Comparison of ENCODE assay signal across 12 cellular contexts in the genomic region with DNA sequence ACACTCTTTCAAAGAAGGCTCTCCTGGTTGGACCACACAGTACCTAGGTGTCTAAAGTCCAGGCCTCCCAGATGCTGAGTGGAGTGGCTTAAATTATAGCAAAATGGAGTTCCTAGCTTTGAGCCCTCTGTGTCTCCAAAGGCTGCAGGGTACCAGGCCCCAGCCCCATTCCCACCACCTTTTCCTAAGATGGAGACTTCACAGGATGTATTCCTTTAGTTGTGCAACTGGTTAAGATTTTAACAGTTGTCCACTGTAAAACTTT. TPM values are rescaled to one million over a fixed set of nuclear protein-coding genes. Genes with fewer than 3 reads are reported as not detected.
A peak's percentile ranks its signal among the peaks of the same experiment; 100 is the strongest.
DNase-seq lines count a peak whose midpoint lies in the region; ATAC-seq and TF ChIP-seq lines count a peak whose summit lies in the region.
"Had no signal": no experiment of that assay in that cellular context is flagged by ENCODE, and none has a peak within 500 bp of the region (broad histone marks: within the 10 kb centered on the region; RNA-seq: fewer than 3 reads in every experiment).

No MANE protein-coding gene starts in this region.

- H3K9me3 ChIP-seq in H9 (ENCODE audit: control insufficient read depth, low read depth, low read length) (no peaks in the 10 kb centered on the region), Peyer's patch (no peaks in the 10 kb centered on the region), gastroesophageal sphincter (no peaks in the 10 kb centered on the region), skeletal muscle tissue (ENCODE audit: control insufficient read depth in 3 of 3, low read length in 3 of 3) (no peaks in the 10 kb centered on the region)
- H3K9me3 ChIP-seq: mucosa of descending colon had no signal

- no peaks in the 10 kb centered on the region for H4K20me1 ChIP-seq in H9 (ENCODE audit: control insufficient read depth, insufficient read depth, insufficient read length)

- TF ChIP-seq CTCF in H9 (conservative IDR thresholded peaks at IDR 0.05) (no peak), Peyer's patch (IDR thresholded peaks at IDR 0.05) (no peak), gastroesophageal sphincter (IDR thresholded peaks at IDR 0.05) (no peak)

- peaks cover 17% of the 10 kb centered on the region for H3K23me2 ChIP-seq in H9 (ENCODE audit: insufficient read length, low read depth, low read length, poor library complexity, severe bottlenecking)

- H3K4ac ChIP-seq in H9 (ENCODE audit: low read depth, low read length): no peak overlapping the region

- H2BK120ac ChIP-seq in H9 (ENCODE audit: low read depth, low read length, poor library complexity, severe bottlenecking): no peak overlapping the region

- H3K79me1 ChIP-seq in H9 (ENCODE audit: insufficient read depth, low read depth, low read length, poor library complexity, severe bottlenecking): peaks cover 6% of the 10 kb centered on the region

- H3K36me3 ChIP-seq in Peyer's patch (peaks cover 0 to 25% (median 0%) of the 10 kb centered on the region in 3 donors), gastroesophageal sphincter (peaks cover 0 to 8% of the 10 kb centered on the region in 2 donors), skeletal muscle tissue (ENCODE audit: control insufficient read depth in 3 of 3, insufficient read depth in 3 of 3, low read length in 3 of 3) (peaks cover 9 to 26% (median 15%) of the 10 kb centered on the region in 3 donors)

- H2AK5ac ChIP-seq in H9 (ENCODE audit: insufficient read length, low read length): no peak overlapping the region

- H3K14ac ChIP-seq in H9 (ENCODE audit: insufficient read depth, low read length): no peak overlapping the region

- no peak overlapping the region for H2BK5ac ChIP-seq in H9 (ENCODE audit: insufficient read length, low read length)

- H3K27ac ChIP-seq in H9 (ENCODE audit: insufficient read length, low read depth, low read length) (no peak overlapping the region), Peyer's patch (peak overlapping the region in 3 of 4 donors; percentile 31 to 99 (median 35)), gastroesophageal sphincter (peak overlapping the region in 3 of 4 donors; percentile 67 to 98 (median 93)), skeletal muscle tissue (ENCODE audit: low read depth, low read length) (peak overlapping the region; percentile 80)
- H3K27ac ChIP-seq: SK-N-MC had no signal

- no peak overlapping the region for H4K91ac ChIP-seq in H9 (ENCODE audit: insufficient read length, low read depth, low read length)

- H3K56ac ChIP-seq in H9 (ENCODE audit: insufficient read length, low read depth, low read length): no peak overlapping the region

- no peak overlapping the region for H2BK20ac ChIP-seq in H9 (ENCODE audit: low read depth, low read length, poor library complexity, severe bottlenecking)

- no peak overlapping the region for H3T11ph ChIP-seq in H9 (ENCODE audit: low read length)

- peak overlapping the region in 2 of 4 donors; percentile 86 to 96 for H3K4me3 ChIP-seq in Peyer's patch
- peak overlapping the region in 1 of 2 donors; percentile 97 for H3K4me3 ChIP-seq in gastroesophageal sphincter
- H3K4me3 ChIP-seq in skeletal muscle tissue (ENCODE audit: low read length in 3 of 3): peak overlapping the region in 2 of 3 donors; percentile 20 to 35
- H3K4me3 ChIP-seq: mucosa of descending colon had no signal

- TF ChIP-seq EP300 in gastroesophageal sphincter (IDR thresholded peaks at IDR 0.05): no peak

- H3K36me3 Mint-ChIP-seq in H9 (ENCODE audit: insufficient read depth in 1 of 3, low read depth in 3 of 3): peaks cover 51 to 83% (median 60%) of the 10 kb centered on the region in 3 experiments
- peaks cover 68% of the 10 kb centered on the region for H3K36me3 Mint-ChIP-seq in activated CD8-positive, alpha-beta memory T cell treated with anti-CD3 and anti-CD28 coated beads, Interleukin-2, amount 10 ng/mL, durations not matched to agents 7 days and 5 days

- no peak overlapping the region for H2BK15ac ChIP-seq in H9 (ENCODE audit: low read depth, low read length)

- H3K4me1 ChIP-seq in H9 (ENCODE audit: insufficient read depth, low read length) (peaks cover 12% of the 10 kb centered on the region; the same call in 1 of the 2 replicates), Peyer's patch (peaks cover 9 to 67% (median 45%) of the 10 kb centered on the region in 4 donors), gastroesophageal sphincter (peaks cover 14 to 75% (median 56%) of the 10 kb centered on the region in 3 donors), skeletal muscle tissue (ENCODE audit: control insufficient read depth in 3 of 3, insufficient read depth in 3 of 3, low read length in 3 of 3) (peaks cover 68 to 82% (median 71%) of the 10 kb centered on the region in 3 donors)

- H3K4me2 ChIP-seq in H9 (ENCODE audit: insufficient read depth, insufficient read length, low read length): no peak overlapping the region

- DNase-seq in H9 (no peak), Peyer's patch (no peak)
- DNase-seq in activated CD8-positive, alpha-beta memory T cell treated with anti-CD3 and anti-CD28 coated beads, Interleukin-2, amount 10 ng/mL, durations not matched to agents 7 days and 5 days: no peak
- DNase-seq in activated CD4-positive, alpha-beta T cell treated with anti-CD3 and anti-CD28 coated beads for 48 hours: no peak
- no peak for DNase-seq in activated CD4-positive, alpha-beta T cell treated with anti-CD3 and anti-CD28 coated beads for 1 hour
- DNase-seq: activated T-cell treated with anti-CD3 and anti-CD28 coated beads, Interleukin-2, amount 50 U/mL, for 1 hour; mucosa of descending colon; NCI-H2171 treated with DMSO at 0.1 percent for 48 hours had no signal

- no peaks in the 10 kb centered on the region for H3K27me3 ChIP-seq in H9 (ENCODE audit: insufficient read depth, low read length)
- H3K27me3 ChIP-seq in Peyer's patch: no peaks in the 10 kb centered on the region
- no peaks in the 10 kb centered on the region for H3K27me3 ChIP-seq in gastroesophageal sphincter
- H3K27me3 ChIP-seq in skeletal muscle tissue (ENCODE audit: control insufficient read depth in 3 of 3, insufficient read depth in 3 of 3, low read length in 3 of 3): no peaks in the 10 kb centered on the region

- no peak overlapping the region for H4K8ac ChIP-seq in H9 (replicated peaks; ENCODE audit: insufficient read length, low read depth, low read length)

- peaks cover 74 to 81% of the 10 kb centered on the region in 2 experiments for H3K4me1 Mint-ChIP-seq in H9
- peaks cover 74% of the 10 kb centered on the region for H3K4me1 Mint-ChIP-seq in activated CD8-positive, alpha-beta memory T cell treated with anti-CD3 and anti-CD28 coated beads, Interleukin-2, amount 10 ng/mL, durations not matched to agents 7 days and 5 days

- H3K27me3 Mint-ChIP-seq in H9 (ENCODE audit: low read depth): peaks cover 8% of the 10 kb centered on the region
- H3K27me3 Mint-ChIP-seq in activated CD8-positive, alpha-beta memory T cell treated with anti-CD3 and anti-CD28 coated beads, Interleukin-2, amount 10 ng/mL, durations not matched to agents 7 days and 5 days: no peaks in the 10 kb centered on the region

- no peak overlapping the region for H3K18ac ChIP-seq in H9 (ENCODE audit: insufficient read length, low read depth, low read length)

- H3K23ac ChIP-seq in H9 (ENCODE audit: insufficient read length, low read depth, low read length): no peak overlapping the region

- peaks cover 87% of the 10 kb centered on the region for H3K79me2 ChIP-seq in H9 (ENCODE audit: insufficient read depth, low read length)

- no peak overlapping the region for H2AFZ ChIP-seq in H9 (ENCODE audit: low read length)

- H3K9ac ChIP-seq in H9 (ENCODE audit: extremely low read depth, insufficient read length, low read length): no peak overlapping the region
- peak overlapping the region in 1 of 3 donors; percentile 96 for H3K9ac ChIP-seq in skeletal muscle tissue (ENCODE audit: low read depth in 1 of 3, low read length in 3 of 3)

- no peak overlapping the region for H2BK12ac ChIP-seq in H9 (ENCODE audit: insufficient read length, low read depth, low read length)

- H3K9me3 Mint-ChIP-seq in H9: peaks cover 0 to 2% of the 10 kb centered on the region in 2 experiments; a peak in 1 of 5 replicates
- H3K9me3 Mint-ChIP-seq in activated CD8-positive, alpha-beta memory T cell treated with anti-CD3 and anti-CD28 coated beads, Interleukin-2, amount 10 ng/mL, durations not matched to agents 7 days and 5 days (ENCODE audit: low read depth): no peaks in the 10 kb centered on the region

- H3K27ac Mint-ChIP-seq in H9: no peak overlapping the region
- H3K27ac Mint-ChIP-seq in activated CD8-positive, alpha-beta memory T cell treated with anti-CD3 and anti-CD28 coated beads, Interleukin-2, amount 10 ng/mL, durations not matched to agents 7 days and 5 days: no peak overlapping the region

- ATAC-seq in gastroesophageal sphincter: no peak
- ATAC-seq in activated CD8-positive, alpha-beta memory T cell treated with anti-CD3 and anti-CD28 coated beads, Interleukin-2, amount 10 ng/mL, durations not matched to agents 7 days and 5 days: no peak
- ATAC-seq in HG03280 (IDR thresholded peaks at IDR 0.05; ENCODE audit: unreplicated experiment): no peak
- ATAC-seq: mucosa of descending colon had no signal

- H3K4me3 Mint-ChIP-seq in H9: peak overlapping the region; percentile 96 to 100
- no peak overlapping the region for H3K4me3 Mint-ChIP-seq in activated CD8-positive, alpha-beta memory T cell treated with anti-CD3 and anti-CD28 coated beads, Interleukin-2, amount 10 ng/mL, durations not matched to agents 7 days and 5 days

- CTCF ChIA-PET in activated CD8-positive, alpha-beta memory T cell treated with anti-CD3 and anti-CD28 coated beads, Interleukin-2, amount 10 ng/mL, durations not matched to agents 7 days and 5 days (lab: Charles Lee): no interaction called here

- H4K5ac ChIP-seq in H9 (ENCODE audit: insufficient read length, low read depth, low read length): no peak overlapping the region

- TF ChIP-seq POLR2A in Peyer's patch (IDR thresholded peaks at IDR 0.05) (no peak), gastroesophageal sphincter (IDR thresholded peaks at IDR 0.05) (no peak)

RNA-seq across cellular contexts. Expression of gene SMAD7, which starts 4.9 kb away (rescaled TPM):
- total RNA-seq in H9 (2021): 27.7 and 29.4 TPM in 2 replicates
- 100 to 1,000 TPM in 1 of 4 donors, 10 to 100 TPM in 3; 42.9 to 100 (median 68.7) TPM for total RNA-seq in Peyer's patch
- total RNA-seq in gastroesophageal sphincter: 10 to 100 TPM; 41.2 to 76.0 (median 55.2) TPM
- 8.9 TPM for total RNA-seq in skeletal muscle tissue
- total RNA-seq in activated CD8-positive, alpha-beta memory T cell treated with anti-CD3 and anti-CD28 coated beads, Interleukin-2, amount 10 ng/mL, durations not matched to agents 7 days and 5 days: 10 to 100 TPM; 18.5 to 29.3 TPM
